Comparison of ENCODE assay signal across 15 cellular contexts in the genomic region with DNA sequence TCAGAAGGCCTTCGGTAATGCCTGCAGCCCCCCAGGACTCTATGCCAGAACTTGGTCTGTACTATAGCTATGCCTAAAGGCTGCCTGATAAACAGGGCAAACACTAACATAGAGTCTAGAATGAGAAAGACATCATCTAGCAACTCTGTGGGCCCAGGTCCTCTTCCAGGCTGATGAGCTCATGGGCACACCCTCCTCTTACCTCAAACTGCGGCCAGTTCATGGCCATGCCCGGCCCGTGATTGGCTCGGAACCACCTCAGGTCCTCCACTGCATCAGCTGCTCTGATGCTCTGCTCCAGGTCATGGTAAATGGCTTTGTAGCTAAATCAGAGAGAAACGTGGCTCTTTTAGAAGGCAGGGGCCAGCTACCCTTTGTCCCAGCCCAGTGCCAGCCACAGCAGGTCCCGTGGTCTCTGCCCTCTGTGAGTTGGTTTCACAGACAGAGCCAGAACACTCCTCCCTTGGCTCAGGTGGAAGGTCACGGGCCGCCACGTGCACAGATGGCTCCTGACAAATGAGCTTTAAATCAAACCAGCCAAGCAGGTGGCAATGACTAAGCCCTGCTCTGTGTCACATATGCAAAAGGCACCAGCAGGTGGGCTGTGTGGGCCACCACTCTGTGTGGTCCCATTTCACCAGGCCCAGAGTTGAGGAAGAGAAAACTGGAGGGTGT. TPM values are rescaled to one million over a fixed set of nuclear protein-coding genes. Genes with fewer than 3 reads are reported as not detected.
DNase-seq lines count a peak whose midpoint lies in the region; ATAC-seq, FAIRE-seq and TF ChIP-seq lines count a peak whose summit lies in the region.
"Had no signal": no experiment of that assay in that cellular context is flagged by ENCODE, and none has a peak within 500 bp of the region (broad histone marks: within the 10 kb centered on the region; RNA-seq: fewer than 3 reads in every experiment).

No MANE protein-coding gene starts in this region.

- TF ChIP-seq CTCF in MCF 10A (IDR thresholded peaks at IDR 0.05; ENCODE audit: unreplicated experiment), result no peak
- no peak for TF ChIP-seq CTCF in mammary epithelial cell (conservative IDR thresholded peaks at IDR 0.05 in 1 of 2, IDR thresholded peaks at IDR 0.05 in 1 of 2; ENCODE audit: extremely low read depth in 1 of 2, insufficient read depth in 1 of 2, low read depth in 1 of 2, low read length in 2 of 2)
- no peak for TF ChIP-seq CTCF in kidney (IDR thresholded peaks at IDR 0.05; ENCODE audit: borderline replicate concordance, extremely low read depth, insufficient read depth)

- H3K4me3 ChIP-seq in mammary epithelial cell (replicated peaks in 1 of 3; ENCODE audit: insufficient read depth in 1 of 3, low read depth in 2 of 3, low read length in 3 of 3), result no peak overlapping the region
- H3K4me3 ChIP-seq in kidney (ENCODE audit: low read length in 2 of 2), result no peak overlapping the region
- H3K4me3 ChIP-seq: lung, PC-9 had no signal

- H3K4me3 Mint-ChIP-seq in MCF 10A (ENCODE audit: unreplicated experiment), result no peak overlapping the region
- H3K4me3 Mint-ChIP-seq in stimulated activated memory B cell treated with anti-CD40 and anti-IgM and Interleukin-4, amounts not matched to agents 10 μg/mL and 1 μg/mL and 100 μg/mL, for 72 hours, result peak overlapping the region; percentile 1
- H3K4me3 Mint-ChIP-seq: activated CD4-positive, alpha-beta T cell treated with anti-CD3 and anti-CD28 coated beads for 36 hours had no signal

- no peaks in the 10 kb centered on the region for H3K4me1 Mint-ChIP-seq in MCF 10A (ENCODE audit: insufficient read depth, unreplicated experiment)
- peaks cover 12% of the 10 kb centered on the region for H3K4me1 Mint-ChIP-seq in stimulated activated memory B cell treated with anti-CD40 and anti-IgM and Interleukin-4, amounts not matched to agents 10 μg/mL and 1 μg/mL and 100 μg/mL, for 72 hours
- H3K4me1 Mint-ChIP-seq: activated CD4-positive, alpha-beta T cell treated with anti-CD3 and anti-CD28 coated beads for 36 hours had no signal

- H3K27me3 Mint-ChIP-seq in MCF 10A (ENCODE audit: insufficient read depth, unreplicated experiment), result no peaks in the 10 kb centered on the region
- no peaks in the 10 kb centered on the region for H3K27me3 Mint-ChIP-seq in stimulated activated memory B cell treated with anti-CD40 and anti-IgM and Interleukin-4, amounts not matched to agents 10 μg/mL and 1 μg/mL and 100 μg/mL, for 72 hours
- H3K27me3 Mint-ChIP-seq: activated CD4-positive, alpha-beta T cell treated with anti-CD3 and anti-CD28 coated beads for 36 hours had no signal

- H3K4me2 ChIP-seq in mammary epithelial cell (ENCODE audit: insufficient read depth, low read depth, low read length), result no peak overlapping the region
- H3K4me2 ChIP-seq: PC-9 had no signal

- dilution Hi-C loops in mammary epithelial cell (cut with HindIII; ENCODE audit: low sequenced_read_pairs), result loop anchor here (5.0 kb wide), 1 partner anchor 105 kb away; no protein-coding TSS in a partner anchor

- in situ Hi-C loops in mammary epithelial cell (cut with MboI; ENCODE audit: low sequenced_read_pairs in 2 of 2), result no loop called here

- CTCF ChIA-PET in MCF 10A (lab: Yijun Ruan, JAX), result interaction anchor here (0.5 to 1.1 kb wide), 3 partner anchors 14 to 211 kb away, joined by 3 read pairs; no protein-coding TSS in a partner anchor
- CTCF ChIA-PET in mammary epithelial cell (lab: Charles Lee; ENCODE audit: low non-redundant PET), result no interaction called here

- H4K20me1 ChIP-seq in mammary epithelial cell (ENCODE audit: insufficient read depth, low read length), result no peaks in the 10 kb centered on the region

- intact Hi-C loops in MCF 10A (cut with micrococcal nuclease), result no loop called here
- intact Hi-C loops in mammary epithelial cell (cut with micrococcal nuclease), result no loop called here
- intact Hi-C loops in kidney (cut with DNase I), result no loop called here

- peaks cover 35% of the 10 kb centered on the region for H3K36me3 Mint-ChIP-seq in MCF 10A (ENCODE audit: insufficient read depth, unreplicated experiment)
- H3K36me3 Mint-ChIP-seq in stimulated activated memory B cell treated with anti-CD40 and anti-IgM and Interleukin-4, amounts not matched to agents 10 μg/mL and 1 μg/mL and 100 μg/mL, for 72 hours, result peaks cover 57% of the 10 kb centered on the region

- H3K27ac Mint-ChIP-seq in MCF 10A (ENCODE audit: low read depth, unreplicated experiment), result peak overlapping the region; percentile 7
- peak overlapping the region; percentile 68 for H3K27ac Mint-ChIP-seq in stimulated activated memory B cell treated with anti-CD40 and anti-IgM and Interleukin-4, amounts not matched to agents 10 μg/mL and 1 μg/mL and 100 μg/mL, for 72 hours
- H3K27ac Mint-ChIP-seq: activated CD4-positive, alpha-beta T cell treated with anti-CD3 and anti-CD28 coated beads for 36 hours had no signal

- peak; percentile 75 for ATAC-seq in stimulated activated memory B cell treated with anti-CD40 and anti-IgM and Interleukin-4, amounts not matched to agents 10 μg/mL and 1 μg/mL and 100 μg/mL, for 72 hours
- ATAC-seq in GM19023 (IDR thresholded peaks at IDR 0.05; ENCODE audit: unreplicated experiment), result no peak
- ATAC-seq: activated CD4-positive, alpha-beta T cell treated with anti-CD3 and anti-CD28 coated beads for 36 hours had no signal

- H3K9me3 Mint-ChIP-seq in MCF 10A (ENCODE audit: unreplicated experiment), result no peaks in the 10 kb centered on the region
- no peaks in the 10 kb centered on the region for H3K9me3 Mint-ChIP-seq in stimulated activated memory B cell treated with anti-CD40 and anti-IgM and Interleukin-4, amounts not matched to agents 10 μg/mL and 1 μg/mL and 100 μg/mL, for 72 hours

- H3K9ac ChIP-seq in mammary epithelial cell (ENCODE audit: insufficient read depth, low read length), result no peak overlapping the region
- peak overlapping the region in 1 of 2 donors; percentile 27 for H3K9ac ChIP-seq in kidney (ENCODE audit: low read length in 2 of 2)

- DNase-seq in MCF 10A (ENCODE audit: unreplicated experiment) (no peak), mammary epithelial cell (no peak), SHP77 (lab: John Stamatoyannopoulos, UW) (peak; percentile 66 to 78), kidney (no peak), AG08396 (ENCODE audit: low spot score) (no peak)
- DNase-seq in stimulated activated naive CD4-positive, alpha-beta T cell (lab: John Stamatoyannopoulos, UW), result no peak
- DNase-seq: activated CD4-positive, alpha-beta T cell treated with anti-CD3 and anti-CD28 coated beads for 36 hours; activated T-cell treated with anti-CD3 and anti-CD28 coated beads for 4 hours; MM.1S; PC-9 had no signal

- no peaks in the 10 kb centered on the region for H3K79me2 ChIP-seq in mammary epithelial cell (ENCODE audit: insufficient read depth, low read length)

- WGBS in mammary epithelial cell (ENCODE audit: low coverage, missing lambda C conversion rate), result 81% methylated on average over 7 of the region's 10 CpGs

- no peaks in the 10 kb centered on the region for H3K27me3 ChIP-seq in mammary epithelial cell (ENCODE audit: insufficient read depth, low read length)

- POLR2A ChIA-PET in MCF 10A (lab: Yijun Ruan, JAX), result interaction anchor here (1.2 kb wide), 1 partner anchor 10 kb away, joined by 3 read pairs; no protein-coding TSS in a partner anchor

- H2AFZ ChIP-seq in mammary epithelial cell (ENCODE audit: low read depth, low read length), result no peak overlapping the region
- H2AFZ ChIP-seq: PC-9 had no signal

- no TSS peak for BruUV-seq in MCF 10A (replicated peaks; lab: Mats Ljungman, UMichigan)
- BruUV-seq in mammary epithelial cell (replicated peaks; lab: Mats Ljungman, UMichigan), result no TSS peak

- H3K9me3 ChIP-seq in mammary epithelial cell (replicated peaks; ENCODE audit: insufficient read depth, low read length) (no peaks in the 10 kb centered on the region), kidney (ENCODE audit: control insufficient read depth in 1 of 2, low read length in 2 of 2) (no peaks in the 10 kb centered on the region)

- H3K27ac ChIP-seq in mammary epithelial cell (ENCODE audit: insufficient read depth, low read depth, low read length) (no peak overlapping the region), kidney (ENCODE audit: low read depth in 2 of 2, low read length in 2 of 2) (peak overlapping the region; percentile 40 to 65)
- H3K27ac ChIP-seq: epithelial cell of prostate, PC-9 had no signal

- H3K4me1 ChIP-seq in mammary epithelial cell (ENCODE audit: insufficient read depth, low read length) (no peaks in the 10 kb centered on the region), kidney (ENCODE audit: control insufficient read depth in 1 of 2, insufficient read depth in 1 of 2, low read depth in 1 of 2, low read length in 2 of 2) (peaks cover 8% of the 10 kb centered on the region in 2 donors)

- peaks cover 12% of the 10 kb centered on the region for H3K36me3 ChIP-seq in mammary epithelial cell (ENCODE audit: insufficient read depth, low read length)
- peaks cover 18 to 56% of the 10 kb centered on the region in 2 donors for H3K36me3 ChIP-seq in kidney (ENCODE audit: control insufficient read depth in 1 of 2, insufficient read depth in 2 of 2, low read length in 2 of 2)

- FAIRE-seq in kidney (lab: Jason Lieb, UNC), result no peak
- FAIRE-seq: colon had no signal

RNA-seq across cellular contexts. Expression of a gene that starts 25.0 kb away (rescaled TPM):
- total RNA-seq in MCF 10A (2022) (67.1 and 82.9 TPM in 2 replicates), mammary epithelial cell (10 to 100 TPM; 46.5 to 60.8 TPM), kidney (97.3 TPM)
- polyA plus RNA-seq in mammary epithelial cell (24.9 TPM), kidney (ENCODE audit: insufficient read depth, low read depth, low replicate concordance) (29.9 TPM)
- 10.3 TPM for polyA minus RNA-seq in mammary epithelial cell

Comparison
In these comparisons a context has a peak if more than half of its experiments do, and no peak if none do; other contexts are left out.
1. DNase-seq: peak in SHP77 (2 of 2); none in MCF 10A (single experiment), mammary epithelial cell (single experiment), kidney (single experiment), stimulated activated naive CD4-positive, alpha-beta T cell (0 of 6) and AG08396 (single experiment).